ENCODE assay signal across 16 cellular contexts in genomic region chr13:41563501-41564001, GRCh38.
DNase-seq lines count a peak whose midpoint lies in the region; ATAC-seq and TF ChIP-seq lines count a peak whose summit lies in the region.
"Had no signal": no experiment of that assay in that cellular context is flagged by ENCODE, and none has a peak within 500 bp of the region (broad histone marks: within the 10 kb centered on the region; RNA-seq: fewer than 3 reads in every experiment).

No MANE protein-coding gene starts in this region.

- H3K27me3 ChIP-seq in mammary epithelial cell (ENCODE audit: insufficient read depth, low read length) (no peaks in the 10 kb centered on the region), breast epithelium (no peaks in the 10 kb centered on the region), left lung (no peaks in the 10 kb centered on the region)
- H3K27me3 ChIP-seq: colonic mucosa, upper lobe of right lung had no signal

- no peak overlapping the region for H2AFZ ChIP-seq in mammary epithelial cell (ENCODE audit: low read depth, low read length)

- ATAC-seq in left lung: no peak
- ATAC-seq: sciatic nerve, upper lobe of right lung had no signal

- H3K27ac ChIP-seq in mammary epithelial cell (ENCODE audit: insufficient read depth, low read depth, low read length): no peak overlapping the region
- H3K27ac ChIP-seq in breast epithelium: no peak overlapping the region
- H3K27ac ChIP-seq in left lung: peak overlapping the region; percentile 1 to 29
- H3K27ac ChIP-seq: colonic mucosa had no signal

- H3K27me3 Mint-ChIP-seq in chondrocyte (ENCODE audit: low read depth): no peaks in the 10 kb centered on the region
- H3K27me3 Mint-ChIP-seq: activated CD4-positive, alpha-beta T cell treated with anti-CD3 and anti-CD28 coated beads, Interleukin-2, amount 10 ng/mL, durations not matched to agents 7 days and 5 days had no signal

- peaks cover 26% of the 10 kb centered on the region for H3K4me1 ChIP-seq in mammary epithelial cell (ENCODE audit: insufficient read depth, low read length)
- H3K4me1 ChIP-seq in breast epithelium: peaks cover 0 to 23% of the 10 kb centered on the region in 2 donors
- peaks cover 18 to 26% of the 10 kb centered on the region in 2 donors for H3K4me1 ChIP-seq in left lung

- H3K27ac Mint-ChIP-seq in chondrocyte (ENCODE audit: unreplicated experiment): peak overlapping the region; percentile 1
- H3K27ac Mint-ChIP-seq: activated CD4-positive, alpha-beta T cell treated with anti-CD3 and anti-CD28 coated beads, Interleukin-2, amount 10 ng/mL, durations not matched to agents 7 days and 5 days; mesothelial cell of epicardium had no signal

- peaks cover 40% of the 10 kb centered on the region for H3K4me1 Mint-ChIP-seq in chondrocyte (ENCODE audit: low read depth)

- H3K36me3 ChIP-seq in mammary epithelial cell (ENCODE audit: insufficient read depth, low read length) (no peaks in the 10 kb centered on the region), breast epithelium (no peaks in the 10 kb centered on the region), left lung (peaks cover 0 to 3% of the 10 kb centered on the region in 2 donors)
- H3K36me3 ChIP-seq: colonic mucosa, upper lobe of right lung had no signal

- H3K9me3 Mint-ChIP-seq in chondrocyte (ENCODE audit: low read depth): no peaks in the 10 kb centered on the region
- H3K9me3 Mint-ChIP-seq: activated CD4-positive, alpha-beta T cell treated with anti-CD3 and anti-CD28 coated beads, Interleukin-2, amount 10 ng/mL, durations not matched to agents 7 days and 5 days; mesothelial cell of epicardium had no signal

- peaks cover 3% of the 10 kb centered on the region for H3K36me3 Mint-ChIP-seq in chondrocyte (ENCODE audit: low read depth)

- intact Hi-C loops in mammary epithelial cell (cut with micrococcal nuclease) (loop anchor here (5.0 kb wide), 1 partner anchor 106 kb away; the partner anchor contains the start of gene RGCC), breast epithelium (cut with DNase I; ENCODE audit: low total_unique reads) (no loop called here), left lung (cut with DNase I) (no loop called here)

- H4K20me1 ChIP-seq in mammary epithelial cell (ENCODE audit: insufficient read depth, low read length): no peaks in the 10 kb centered on the region

- in situ Hi-C loops in mammary epithelial cell (cut with MboI; ENCODE audit: low sequenced_read_pairs in 2 of 2): no loop called here

- no peak overlapping the region for H3K9ac ChIP-seq in mammary epithelial cell (ENCODE audit: insufficient read depth, low read length)

- H3K79me2 ChIP-seq in mammary epithelial cell (ENCODE audit: insufficient read depth, low read length): no peaks in the 10 kb centered on the region

- peak; percentile 39 for DNase-seq in mammary epithelial cell
- DNase-seq in breast epithelium (ENCODE audit: low spot score in 2 of 2): no peak
- DNase-seq in chondrocyte (ENCODE audit: low spot score): no peak
- DNase-seq in left lung: no peak
- peak; percentile 80 for DNase-seq in superior temporal gyrus (ENCODE audit: extremely low spot score)
- DNase-seq in NCI-H1436 (lab: John Stamatoyannopoulos, UW): no peak
- no peak for DNase-seq in GOT3 (lab: John Stamatoyannopoulos, UW)
- no peak for DNase-seq in DMS114 treated with DMSO at 0.1 percent for 48 hours (lab: John Stamatoyannopoulos, UW; ENCODE audit: unreplicated experiment)
- DNase-seq: activated CD4-positive, alpha-beta T cell treated with anti-CD3 and anti-CD28 coated beads, Interleukin-2, amount 10 ng/mL, durations not matched to agents 7 days and 5 days; activated effector memory CD4-positive, alpha-beta T cell treated with Interleukin-2 at 50 U/mL for 16 hours; colonic mucosa; KBM-7; NCI-H2029 treated with DMSO at 0.1 percent for 48 hours; upper lobe of right lung had no signal

- H3K4me2 ChIP-seq in mammary epithelial cell (ENCODE audit: insufficient read depth, low read depth, low read length): no peak overlapping the region

- TF ChIP-seq POLR2A in breast epithelium (IDR thresholded peaks at IDR 0.05): no peak

- no peak for TF ChIP-seq CTCF in mammary epithelial cell (conservative IDR thresholded peaks at IDR 0.05 in 1 of 2, IDR thresholded peaks at IDR 0.05 in 1 of 2; ENCODE audit: extremely low read depth in 1 of 2, insufficient read depth in 1 of 2, low read depth in 1 of 2, low read length in 2 of 2)
- TF ChIP-seq CTCF in breast epithelium (IDR thresholded peaks at IDR 0.05): no peak
- no peak for TF ChIP-seq CTCF in chondrocyte (IDR thresholded peaks at IDR 0.05)
- no peak for TF ChIP-seq CTCF in left lung (IDR thresholded peaks at IDR 0.05)

- dilution Hi-C loops in mammary epithelial cell (cut with HindIII; ENCODE audit: low sequenced_read_pairs): no loop called here

- no peaks in the 10 kb centered on the region for H3K9me3 ChIP-seq in mammary epithelial cell (replicated peaks; ENCODE audit: insufficient read depth, low read length)
- H3K9me3 ChIP-seq in breast epithelium: no peaks in the 10 kb centered on the region
- no peaks in the 10 kb centered on the region for H3K9me3 ChIP-seq in left lung
- H3K9me3 ChIP-seq: colonic mucosa, upper lobe of right lung had no signal

- 25% methylated on average over 5 of the region's 5 CpGs for WGBS in mammary epithelial cell (ENCODE audit: low coverage, missing lambda C conversion rate)

- BruUV-seq in mammary epithelial cell (replicated peaks; lab: Mats Ljungman, UMichigan): no TSS peak

- CTCF ChIA-PET in mammary epithelial cell (lab: Charles Lee; ENCODE audit: low non-redundant PET): no interaction called here

- H3K4me3 ChIP-seq in mammary epithelial cell (replicated peaks in 1 of 3; ENCODE audit: insufficient read depth in 1 of 3, low read depth in 2 of 3, low read length in 3 of 3) (no peak overlapping the region), breast epithelium (no peak overlapping the region), left lung (no peak overlapping the region)
- H3K4me3 ChIP-seq: colonic mucosa, upper lobe of right lung had no signal

- no peak overlapping the region for H3K4me3 Mint-ChIP-seq in chondrocyte (ENCODE audit: unreplicated experiment)
- H3K4me3 Mint-ChIP-seq: activated CD4-positive, alpha-beta T cell treated with anti-CD3 and anti-CD28 coated beads, Interleukin-2, amount 10 ng/mL, durations not matched to agents 7 days and 5 days; mesothelial cell of epicardium had no signal

Comparison
In these comparisons a context has a peak if more than half of its experiments do, and no peak if none do; other contexts are left out.
1. DNase-seq: peak in mammary epithelial cell (single experiment) and superior temporal gyrus (single experiment); none in breast epithelium (0 of 2), chondrocyte (single experiment), left lung (0 of 2), NCI-H1436 (single experiment), GOT3 (single experiment) and DMS114 treated with DMSO at 0.1 percent for 48 hours (single experiment).
2. H3K27ac ChIP-seq: peak in left lung (2 of 2); none in mammary epithelial cell (single experiment) and breast epithelium (0 of 2).